ENCODE assay signal across 9 cellular contexts in genomic region chr19:42185281-42185680, GRCh38. TPM values are rescaled to one million over a fixed set of nuclear protein-coding genes. Genes with fewer than 3 reads are reported as not detected.
DNase-seq lines count a peak whose midpoint lies in the region; ATAC-seq and TF ChIP-seq lines count a peak whose summit lies in the region.
"Had no signal": no experiment of that assay in that cellular context is flagged by ENCODE, and none has a peak within 500 bp of the region (broad histone marks: within the 10 kb centered on the region; RNA-seq: fewer than 3 reads in every experiment).

No MANE protein-coding gene starts in this region.

- peaks cover 0 to 10% of the 10 kb centered on the region in 2 donors for H3K27me3 ChIP-seq in right atrium auricular region
- peaks cover 0 to 35% (median 26%) of the 10 kb centered on the region in 7 donors for H3K27me3 ChIP-seq in heart right ventricle

- H3K4me1 Mint-ChIP-seq in T-helper 17 cell = peaks cover 53% of the 10 kb centered on the region

- H3K36me3 ChIP-seq in right atrium auricular region = no peaks in the 10 kb centered on the region
- H3K36me3 ChIP-seq in heart right ventricle = no peaks in the 10 kb centered on the region

- intact Hi-C loops in Right ventricle myocardium inferior (cut with DNase I) = loop anchor here (2.0 kb wide), 2 partner anchors 52 to 76 kb away; partner anchors contain the start of gene POU2F2
- intact Hi-C loops in heart right ventricle (cut with DNase I) = loop anchor here in 5 of 10 donors (2.0 kb wide), 3 partner anchors 50 to 76 kb away; partner anchors contain the start of gene POU2F2 (in 4 of the 5)

- H3K27ac Mint-ChIP-seq in T-helper 17 cell = peak overlapping the region; percentile 92

- TF ChIP-seq CTCF in right atrium auricular region (IDR thresholded peaks at IDR 0.05) (no peak), heart right ventricle (IDR thresholded peaks at IDR 0.05) (no peak)

- no peak for DNase-seq in Right ventricle myocardium inferior (ENCODE audit: missing footprints)
- no peak for DNase-seq in right atrium auricular region (ENCODE audit: low spot score)
- no peak for DNase-seq in T-helper 17 cell
- DNase-seq in heart right ventricle = no peak
- no peak for DNase-seq in NCI-H187 (lab: John Stamatoyannopoulos, UW)
- DNase-seq: NCI-H1436 had no signal

- H3K9me3 ChIP-seq in right atrium auricular region = no peaks in the 10 kb centered on the region
- no peaks in the 10 kb centered on the region for H3K9me3 ChIP-seq in T-helper 17 cell (ENCODE audit: control insufficient read depth, low read length, poor library complexity, severe bottlenecking)
- no peaks in the 10 kb centered on the region for H3K9me3 ChIP-seq in heart right ventricle

- peak overlapping the region; percentile 83 for H3K4me3 Mint-ChIP-seq in T-helper 17 cell

- no peaks in the 10 kb centered on the region for H3K36me3 Mint-ChIP-seq in T-helper 17 cell (ENCODE audit: low read depth)

- H3K27ac ChIP-seq in right atrium auricular region = no peak overlapping the region
- peak overlapping the region in 1 of 10 donors; percentile 64 for H3K27ac ChIP-seq in heart right ventricle

- H3K4me3 ChIP-seq in right atrium auricular region = no peak overlapping the region
- no peak overlapping the region for H3K4me3 ChIP-seq in heart right ventricle

- no peaks in the 10 kb centered on the region for H3K4me1 ChIP-seq in right atrium auricular region
- H3K4me1 ChIP-seq in heart right ventricle = peaks cover 0 to 33% (median 0%) of the 10 kb centered on the region in 9 donors

- no peaks in the 10 kb centered on the region for H3K27me3 Mint-ChIP-seq in T-helper 17 cell

- peak; percentile 63 for ATAC-seq in Right ventricle myocardium inferior
- peak; percentile 80 for ATAC-seq in T-helper 17 cell
- peak in 6 of 8 donors; percentile 39 to 65 (median 59) for ATAC-seq in heart right ventricle
- ATAC-seq in HG03342 (IDR thresholded peaks at IDR 0.05; ENCODE audit: unreplicated experiment) = no peak
- ATAC-seq in GM19324 (IDR thresholded peaks at IDR 0.05; ENCODE audit: low FRiP score, unreplicated experiment) = no peak
- no peak for ATAC-seq in GM21737 (IDR thresholded peaks at IDR 0.05; ENCODE audit: unreplicated experiment)

RNA-seq across cellular contexts. Expression of gene DEDD2, which starts 32.2 kb away (rescaled TPM):
- total RNA-seq in Right ventricle myocardium inferior = 16.7 TPM
- 10 to 100 TPM; 19.2 to 24.8 TPM for total RNA-seq in right atrium auricular region
- 10 to 100 TPM; 72.1 to 89.9 TPM for total RNA-seq in T-helper 17 cell
- 10 to 100 TPM in 9 of 10 donors, 1 to 10 TPM in 1; 9.8 to 20.5 (median 12.2) TPM for total RNA-seq in heart right ventricle
- polyA plus RNA-seq in heart right ventricle = 10 to 100 TPM; 12.9 to 15.2 TPM

RNA-seq across cellular contexts. Expression of gene ZNF526, which starts 34.8 kb away (rescaled TPM):
- total RNA-seq in Right ventricle myocardium inferior (6.1 TPM), right atrium auricular region (1 to 10 TPM; 2.6 to 5.4 TPM), T-helper 17 cell (1 to 10 TPM; 6.7 to 7.5 TPM), heart right ventricle (1 to 10 TPM; 3.2 to 7.0 (median 5.4) TPM)
- 1 to 10 TPM; 3.2 to 3.4 TPM for polyA plus RNA-seq in heart right ventricle

RNA-seq across cellular contexts. Expression of gene POU2F2, which starts 53.0 kb away (rescaled TPM):
- total RNA-seq in Right ventricle myocardium inferior (1.5 TPM), right atrium auricular region (under 1 TPM; 0.11 to 0.83 TPM), T-helper 17 cell (10 to 100 TPM; 24.5 to 42.7 TPM), heart right ventricle (1 to 10 TPM in 1 of 10 donors, under 1 TPM in 9; 0.51 to 3.8 (median 0.70) TPM)
- polyA plus RNA-seq in heart right ventricle = under 1 TPM; 0.28 to 0.37 TPM

RNA-seq across cellular contexts. Expression of gene GSK3A, which starts 57.1 kb away (rescaled TPM):
- total RNA-seq in Right ventricle myocardium inferior (36.3 TPM), right atrium auricular region (10 to 100 TPM; 18.1 to 27.9 TPM), T-helper 17 cell (10 to 100 TPM; 27.7 to 28.1 TPM), heart right ventricle (10 to 100 TPM; 31.9 to 46.1 (median 36.4) TPM)
- 10 to 100 TPM; 31.2 to 51.0 TPM for polyA plus RNA-seq in heart right ventricle

Comparison
In these comparisons a context has a peak if more than half of its experiments do, and no peak if none do; other contexts are left out.
1. ATAC-seq: peak in Right ventricle myocardium inferior (single experiment), T-helper 17 cell (single experiment) and heart right ventricle (6 of 8); none in HG03342 (single experiment), GM19324 (single experiment) and GM21737 (single experiment).
2. RNA of gene POU2F2, which starts 53.0 kb away (total RNA-seq): 24.5 to 42.7 TPM in T-helper 17 cell; 1.5 TPM in Right ventricle myocardium inferior (single experiment), 0.11 to 0.83 TPM in right atrium auricular region and 0.51 to 3.8 TPM in heart right ventricle; every median in the first group is over 4 times any median in the second.